In the genomic region with DNA sequence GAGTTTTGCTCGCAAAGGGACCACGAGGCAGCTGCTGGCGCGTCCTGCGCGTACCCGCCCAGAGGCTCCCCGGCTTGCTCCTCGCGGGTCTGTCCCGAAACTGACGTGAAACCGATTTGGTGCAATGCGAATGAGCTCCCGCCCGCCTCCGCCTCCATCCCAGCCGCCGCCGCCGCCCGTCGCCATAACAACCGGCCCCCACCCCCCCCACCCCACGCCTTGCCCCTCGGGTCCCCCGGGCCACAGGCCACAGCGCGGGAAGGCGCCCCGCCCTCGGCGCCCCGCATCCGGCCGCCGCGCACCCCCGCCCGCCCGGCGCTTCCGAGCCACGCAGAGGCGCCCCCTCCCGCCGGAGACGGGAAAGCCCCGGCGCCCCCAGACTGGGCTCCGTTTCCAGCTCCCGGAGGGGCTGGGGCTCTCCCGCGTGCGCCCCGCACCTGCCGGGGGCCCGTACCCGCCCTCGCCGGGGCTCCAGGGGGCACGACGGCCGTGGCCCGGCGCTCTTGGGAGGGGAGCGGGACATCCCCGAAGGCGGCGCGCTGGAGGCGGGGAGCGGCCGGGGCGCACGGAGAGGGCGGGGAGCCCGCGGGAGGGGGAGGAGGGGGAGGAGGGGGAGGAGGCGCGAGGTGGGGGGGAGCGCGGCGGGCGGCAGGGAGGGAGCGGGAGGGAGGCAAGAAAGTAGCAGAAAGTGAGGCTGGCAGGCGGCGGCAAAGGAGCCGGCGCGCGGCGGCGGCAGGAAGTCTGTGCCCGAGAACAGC, we compare ENCODE assay signal across 8 cellular contexts. TPM values are rescaled to one million over a fixed set of nuclear protein-coding genes. Genes with fewer than 3 reads are reported as not detected.
DNase-seq lines count a peak whose midpoint lies in the region; ATAC-seq lines count a peak whose summit lies in the region.

Gene CAMK1D (plus strand): TSS at position 678 of the 758 bp plus-strand sequence.

- intact Hi-C loops in sciatic nerve (cut with DNase I): no loop called here

- H3K36me3 ChIP-seq in KOPT-K1 (ENCODE audit: insufficient read depth, low read length): no peaks in the 10 kb centered on the region

- DNase-seq in ELR (ENCODE audit: low read depth) (peak; percentile 65), T-helper 2 cell (peak; percentile 69 to 96 (median 86)), hepatic stellate cell (ENCODE audit: low spot score) (peak; percentile 72), sciatic nerve (ENCODE audit: low spot score) (peak; percentile 87), superior temporal gyrus (ENCODE audit: extremely low spot score) (no peak)

- H3K27ac ChIP-seq in KOPT-K1 (ENCODE audit: low read depth, low read length, poor library complexity, severe bottlenecking) (peak within 1 kb of the TSS; percentile 73), angular gyrus (ENCODE audit: low read depth, low read length) (peak within 1 kb of the TSS; percentile 84)

- ATAC-seq in GM21619 (IDR thresholded peaks at IDR 0.05; ENCODE audit: unreplicated experiment) (peak; percentile 39), sciatic nerve (peak; percentile 73)

- H3K9me3 ChIP-seq in KOPT-K1 (ENCODE audit: insufficient read depth, low read length, poor library complexity, severe bottlenecking): no peaks in the 10 kb centered on the region

RNA-seq across cellular contexts. Expression of gene CAMK1D, which starts in this region (rescaled TPM):
- total RNA-seq in sciatic nerve: 27.1 TPM
